Comparison of ENCODE assay signal across 13 cellular contexts in genomic region chr7:36943591-36944430, GRCh38.
DNase-seq lines count a peak whose midpoint lies in the region; ATAC-seq, FAIRE-seq and TF ChIP-seq lines count a peak whose summit lies in the region.
"Had no signal": no experiment of that assay in that cellular context is flagged by ENCODE, and none has a peak within 500 bp of the region (broad histone marks: within the 10 kb centered on the region; RNA-seq: fewer than 3 reads in every experiment).

No MANE protein-coding gene starts in this region.

- no peak overlapping the region for H3K4me2 ChIP-seq in H9 (ENCODE audit: insufficient read depth, insufficient read length, low read length)
- H3K4me2 ChIP-seq: PC-9 had no signal

- ATAC-seq in GM19025 (IDR thresholded peaks at IDR 0.05; ENCODE audit: low read depth, unreplicated experiment) (peak; percentile 70), HG02852 (IDR thresholded peaks at IDR 0.05; ENCODE audit: unreplicated experiment) (peak; percentile 55)
- ATAC-seq: stimulated activated naive CD8-positive, alpha-beta T cell treated with anti-CD3 and anti-CD28 coated beads, Interleukin-15, Interleukin-2, amounts not matched to agents 100 U/mL and 50 U/mL, for 24 hours had no signal

- no peak overlapping the region for H2BK20ac ChIP-seq in H9 (ENCODE audit: low read depth, low read length, poor library complexity, severe bottlenecking)

- no peak overlapping the region for H3K4me3 Mint-ChIP-seq in H9

- DNase-seq in Daoy (ENCODE audit: low read depth) (peak; percentile 22), NCI-H82 treated with DMSO at 0.1 percent for 48 hours (lab: John Stamatoyannopoulos, UW; ENCODE audit: unreplicated experiment) (peak; percentile 11), H9 (no peak), NCI-H526 treated with DMSO at 0.1 percent for 48 hours (lab: John Stamatoyannopoulos, UW) (no peak), urothelium cell line (ENCODE audit: low spot score) (no peak), DMS153 treated with DMSO at 0.1 percent for 48 hours (lab: John Stamatoyannopoulos, UW; ENCODE audit: unreplicated experiment) (no peak)
- DNase-seq: COR-L47; foreskin fibroblast; GOT3; PC-9; stimulated activated naive CD8-positive, alpha-beta T cell treated with anti-CD3 and anti-CD28 coated beads, Interleukin-15, Interleukin-2, amounts not matched to agents 100 U/mL and 50 U/mL, for 24 hours had no signal

- no peak overlapping the region for H3K27ac ChIP-seq in H9 (ENCODE audit: insufficient read length, low read depth, low read length)
- H3K27ac ChIP-seq: PC-9 had no signal

- peaks cover 0 to 8% of the 10 kb centered on the region in 2 experiments; a peak in 4 of 5 replicates for H3K9me3 Mint-ChIP-seq in H9

- H3K27me3 ChIP-seq in H9 (ENCODE audit: insufficient read depth, low read length), result no peaks in the 10 kb centered on the region

- H2BK120ac ChIP-seq in H9 (ENCODE audit: low read depth, low read length, poor library complexity, severe bottlenecking), result no peak overlapping the region

- H2AFZ ChIP-seq in H9 (ENCODE audit: low read length), result no peak overlapping the region
- H2AFZ ChIP-seq: PC-9 had no signal

- peak overlapping the region in 1 of 3 experiments; percentile 4; a peak in 1 of 7 replicates for H3K27ac Mint-ChIP-seq in H9

- no peak overlapping the region for H2BK12ac ChIP-seq in H9 (ENCODE audit: insufficient read length, low read depth, low read length)

- no peaks in the 10 kb centered on the region for H3K9me3 ChIP-seq in H9 (ENCODE audit: control insufficient read depth, low read depth, low read length)

- no peak overlapping the region for H2AK5ac ChIP-seq in H9 (ENCODE audit: insufficient read length, low read length)

- no peaks in the 10 kb centered on the region for H4K20me1 ChIP-seq in H9 (ENCODE audit: control insufficient read depth, insufficient read depth, insufficient read length)

- no peak overlapping the region for H2BK15ac ChIP-seq in H9 (ENCODE audit: low read depth, low read length)

- H4K8ac ChIP-seq in H9 (replicated peaks; ENCODE audit: insufficient read length, low read depth, low read length), result no peak overlapping the region

- H3T11ph ChIP-seq in H9 (ENCODE audit: low read length), result no peak overlapping the region

- no peak overlapping the region for H3K4ac ChIP-seq in H9 (ENCODE audit: low read depth, low read length)

- H4K91ac ChIP-seq in H9 (ENCODE audit: insufficient read length, low read depth, low read length), result no peak overlapping the region

- no CpG with 5 or more reads among the region's 8 CpGs for WGBS in H9 (ENCODE audit: extremely low coverage, insufficient read length, low lambda C conversion rate)

- no peak overlapping the region for H3K18ac ChIP-seq in H9 (ENCODE audit: insufficient read length, low read depth, low read length)

- no peak overlapping the region for H3K56ac ChIP-seq in H9 (ENCODE audit: insufficient read length, low read depth, low read length)

- no peak overlapping the region for H2BK5ac ChIP-seq in H9 (ENCODE audit: insufficient read length, low read length)

- H3K4me1 ChIP-seq in H9 (ENCODE audit: insufficient read depth, low read length), result no peaks in the 10 kb centered on the region

- H3K23ac ChIP-seq in H9 (ENCODE audit: insufficient read length, low read depth, low read length), result no peak overlapping the region

- H3K4me1 Mint-ChIP-seq in H9, result peaks cover 6 to 14% of the 10 kb centered on the region in 2 experiments

- FAIRE-seq in urothelium cell line (lab: Jason Lieb, UNC), result no peak

- 0 out of 7 replicates have a peak, but pooled peaks cover 0 to 1% (median 0%) of the 10 kb centered on the region in 3 experiments for H3K36me3 Mint-ChIP-seq in H9 (ENCODE audit: insufficient read depth in 1 of 3, low read depth in 3 of 3)

- H3K79me1 ChIP-seq in H9 (ENCODE audit: insufficient read depth, low read depth, low read length, poor library complexity, severe bottlenecking), result no peaks in the 10 kb centered on the region

- H3K14ac ChIP-seq in H9 (ENCODE audit: insufficient read depth, low read length), result no peak overlapping the region

- H3K9ac ChIP-seq in H9 (ENCODE audit: extremely low read depth, insufficient read length, low read length), result no peak overlapping the region

- H4K5ac ChIP-seq in H9 (ENCODE audit: insufficient read length, low read depth, low read length), result no peak overlapping the region

- H3K23me2 ChIP-seq in H9 (ENCODE audit: insufficient read length, low read depth, low read length, poor library complexity, severe bottlenecking), result no peaks in the 10 kb centered on the region

- H3K27me3 Mint-ChIP-seq in H9 (ENCODE audit: low read depth), result no peaks in the 10 kb centered on the region; the same call in 1 of the 2 replicates

- no peak for TF ChIP-seq CTCF in H9 (conservative IDR thresholded peaks at IDR 0.05)

- H3K79me2 ChIP-seq in H9 (ENCODE audit: insufficient read depth, low read length), result no peaks in the 10 kb centered on the region

Comparison
In these comparisons a context has a peak if more than half of its experiments do, and no peak if none do; other contexts are left out.
1. DNase-seq: peak in Daoy (single experiment) and NCI-H82 treated with DMSO at 0.1 percent for 48 hours (single experiment); none in H9 (single experiment), NCI-H526 treated with DMSO at 0.1 percent for 48 hours (single experiment), urothelium cell line (single experiment) and DMS153 treated with DMSO at 0.1 percent for 48 hours (single experiment).